In genomic region chr16:78812582-78812981, GRCh38 we compare ENCODE assay signal across 9 cellular contexts.
"Had no signal": no experiment of that assay in that cellular context is flagged by ENCODE, and none has a peak within 500 bp of the region (broad histone marks: within the 10 kb centered on the region; RNA-seq: fewer than 3 reads in every experiment).

No MANE protein-coding gene starts in this region.

- H3K27ac ChIP-seq: GM23248, HL-60 had no signal

- H3K4me1 ChIP-seq: HAP-1 had no signal

- H3K36me3 ChIP-seq: HAP-1 had no signal

- DNase-seq: GM23248, GOT3, H7, HFFc6, Kasumi-1, KG1 had no signal

- H2AFZ ChIP-seq: GM23248 had no signal

- H3K9me3 ChIP-seq: HAP-1 had no signal

- H3K4me3 ChIP-seq: GM23248, HAP-1 had no signal

- ATAC-seq: HCT116 had no signal

- H3K9ac ChIP-seq: GM23248 had no signal
